ENCODE assay signal across 1 cellular context in the genomic region with DNA sequence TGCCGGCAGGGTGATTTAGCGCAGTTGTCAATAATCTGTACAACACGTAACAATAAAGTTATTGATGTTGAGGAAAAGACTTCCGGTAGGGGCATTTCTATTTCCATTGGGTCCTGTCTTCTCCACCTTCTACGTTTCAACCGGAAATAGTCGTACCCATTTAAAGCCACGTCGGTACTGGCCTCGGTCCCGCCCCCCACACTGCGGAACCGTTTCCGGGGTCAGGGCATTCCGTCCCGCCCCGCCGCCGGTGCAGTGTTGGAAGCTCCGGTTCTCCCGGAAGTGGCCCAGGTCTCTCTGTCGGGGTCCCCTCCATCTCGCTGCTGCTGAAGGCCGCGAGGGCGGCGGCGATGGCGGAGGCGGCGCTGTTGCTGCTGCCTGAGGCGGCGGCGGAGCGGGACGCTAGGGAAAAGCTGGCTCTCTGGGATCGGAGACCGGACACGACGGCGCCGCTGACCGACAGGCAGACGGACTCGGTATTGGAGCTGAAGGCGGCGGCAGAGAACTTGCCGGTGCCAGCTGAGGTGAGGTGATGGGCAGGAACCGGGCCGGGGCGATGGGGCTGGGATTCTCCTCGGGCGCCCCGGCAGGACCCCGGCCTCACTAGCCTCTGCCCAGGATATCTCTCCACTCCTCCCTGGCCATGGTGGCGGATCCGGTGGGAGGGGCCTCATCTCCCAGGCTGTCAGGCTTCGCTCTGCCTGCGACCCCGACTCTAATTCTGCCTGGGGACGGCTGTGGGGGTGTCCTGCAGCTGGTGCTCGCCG.
TF ChIP-seq lines count a peak whose summit lies in the region.

A gene with protein sequence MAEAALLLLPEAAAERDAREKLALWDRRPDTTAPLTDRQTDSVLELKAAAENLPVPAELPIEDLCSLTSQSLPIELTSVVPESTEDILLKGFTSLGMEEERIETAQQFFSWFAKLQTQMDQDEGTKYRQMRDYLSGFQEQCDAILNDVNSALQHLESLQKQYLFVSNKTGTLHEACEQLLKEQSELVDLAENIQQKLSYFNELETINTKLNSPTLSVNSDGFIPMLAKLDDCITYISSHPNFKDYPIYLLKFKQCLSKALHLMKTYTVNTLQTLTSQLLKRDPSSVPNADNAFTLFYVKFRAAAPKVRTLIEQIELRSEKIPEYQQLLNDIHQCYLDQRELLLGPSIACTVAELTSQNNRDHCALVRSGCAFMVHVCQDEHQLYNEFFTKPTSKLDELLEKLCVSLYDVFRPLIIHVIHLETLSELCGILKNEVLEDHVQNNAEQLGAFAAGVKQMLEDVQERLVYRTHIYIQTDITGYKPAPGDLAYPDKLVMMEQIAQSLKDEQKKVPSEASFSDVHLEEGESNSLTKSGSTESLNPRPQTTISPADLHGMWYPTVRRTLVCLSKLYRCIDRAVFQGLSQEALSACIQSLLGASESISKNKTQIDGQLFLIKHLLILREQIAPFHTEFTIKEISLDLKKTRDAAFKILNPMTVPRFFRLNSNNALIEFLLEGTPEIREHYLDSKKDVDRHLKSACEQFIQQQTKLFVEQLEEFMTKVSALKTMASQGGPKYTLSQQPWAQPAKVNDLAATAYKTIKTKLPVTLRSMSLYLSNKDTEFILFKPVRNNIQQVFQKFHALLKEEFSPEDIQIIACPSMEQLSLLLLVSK (plus strand): TSS at position 253 of the 767 bp plus-strand sequence. CDS start 98 bp downstream, at position 351.

TF ChIP-seq in K562, 482 proteins besides CTCF, POLR2A, EP300 and RAD21 (continued from another document and continues in another):
- TF ChIP-seq, protein P1, sequence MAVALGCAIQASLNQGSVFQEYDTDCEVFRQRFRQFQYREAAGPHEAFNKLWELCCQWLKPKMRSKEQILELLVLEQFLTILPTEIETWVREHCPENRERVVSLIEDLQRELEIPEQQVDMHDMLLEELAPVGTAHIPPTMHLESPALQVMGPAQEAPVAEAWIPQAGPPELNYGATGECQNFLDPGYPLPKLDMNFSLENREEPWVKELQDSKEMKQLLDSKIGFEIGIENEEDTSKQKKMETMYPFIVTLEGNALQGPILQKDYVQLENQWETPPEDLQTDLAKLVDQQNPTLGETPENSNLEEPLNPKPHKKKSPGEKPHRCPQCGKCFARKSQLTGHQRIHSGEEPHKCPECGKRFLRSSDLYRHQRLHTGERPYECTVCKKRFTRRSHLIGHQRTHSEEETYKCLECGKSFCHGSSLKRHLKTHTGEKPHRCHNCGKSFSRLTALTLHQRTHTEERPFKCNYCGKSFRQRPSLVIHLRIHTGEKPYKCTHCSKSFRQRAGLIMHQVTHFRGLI (CRISPR knock-in tag; IDR thresholded peaks at IDR 0.05) = no peak
- TF ChIP-seq GABPA (tag; conservative IDR thresholded peaks at IDR 0.05; ENCODE audit: low read depth) = peak; percentile 99
- peak; percentile 58; the same call in 1 of the 2 replicates for TF ChIP-seq CTBP1 (IDR thresholded peaks at IDR 0.05; ENCODE audit: borderline replicate concordance)
- no peak for TF ChIP-seq ZNF408 (CRISPR knock-in tag; IDR thresholded peaks at IDR 0.05; ENCODE audit: low read depth)
- TF ChIP-seq BRD9 (IDR thresholded peaks at IDR 0.05; ENCODE audit: low read depth, partially characterized antibody) = no peak
- TF ChIP-seq EP400 (IDR thresholded peaks at IDR 0.05) = peak; percentile 95
- TF ChIP-seq RBM15 (IDR thresholded peaks at IDR 0.05; ENCODE audit: insufficient read depth, low read length) = no peak
- TF ChIP-seq HOXB6 (CRISPR knock-in tag; IDR thresholded peaks at IDR 0.05; ENCODE audit: borderline replicate concordance) = no peak
- TF ChIP-seq NCOA4 (IDR thresholded peaks at IDR 0.05; ENCODE audit: partially characterized antibody) = no peak
- TF ChIP-seq SIX5 (IDR thresholded peaks at IDR 0.05; ENCODE audit: borderline replicate concordance in 1 of 2, insufficient read depth in 1 of 2, low read depth in 1 of 2, low read length in 2 of 2) = peak; percentile 36 to 43; a peak in 2 of 4 replicates
- TF ChIP-seq, protein P2, sequence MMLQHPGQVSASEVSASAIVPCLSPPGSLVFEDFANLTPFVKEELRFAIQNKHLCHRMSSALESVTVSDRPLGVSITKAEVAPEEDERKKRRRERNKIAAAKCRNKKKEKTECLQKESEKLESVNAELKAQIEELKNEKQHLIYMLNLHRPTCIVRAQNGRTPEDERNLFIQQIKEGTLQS (IDR thresholded peaks at IDR 0.05) = no peak
- TF ChIP-seq, protein P2 (CRISPR knock-in tag; conservative IDR thresholded peaks at IDR 0.05) = no peak
- TF ChIP-seq SAFB2 (IDR thresholded peaks at IDR 0.05; ENCODE audit: borderline replicate concordance, low read depth, low read length, severe bottlenecking) = no peak
- no peak for TF ChIP-seq CBX5 (IDR thresholded peaks at IDR 0.05; ENCODE audit: borderline replicate concordance, low read depth)
- no peak for TF ChIP-seq NFYB (IDR thresholded peaks at IDR 0.05; ENCODE audit: extremely low read depth, insufficient read length)
- no peak for TF ChIP-seq MIER1 (IDR thresholded peaks at IDR 0.05; ENCODE audit: low read depth)
- TF ChIP-seq DIDO1 (tag; IDR thresholded peaks at IDR 0.05; ENCODE audit: low read depth) = no peak
- no peak for TF ChIP-seq CEBPB (tag; IDR thresholded peaks at IDR 0.05)
- TF ChIP-seq XRCC5 (IDR thresholded peaks at IDR 0.05; ENCODE audit: low read depth, low read length) = no peak
- TF ChIP-seq DNMT1 (IDR thresholded peaks at IDR 0.05) = no peak
- TF ChIP-seq MYBL2 (IDR thresholded peaks at IDR 0.05; ENCODE audit: low read depth) = no peak
- TF ChIP-seq MYBL2 (CRISPR knock-in tag; IDR thresholded peaks at IDR 0.05; ENCODE audit: borderline replicate concordance) = no peak
- TF ChIP-seq ADNP (tag; IDR thresholded peaks at IDR 0.05) = no peak
- TF ChIP-seq, protein P3, sequence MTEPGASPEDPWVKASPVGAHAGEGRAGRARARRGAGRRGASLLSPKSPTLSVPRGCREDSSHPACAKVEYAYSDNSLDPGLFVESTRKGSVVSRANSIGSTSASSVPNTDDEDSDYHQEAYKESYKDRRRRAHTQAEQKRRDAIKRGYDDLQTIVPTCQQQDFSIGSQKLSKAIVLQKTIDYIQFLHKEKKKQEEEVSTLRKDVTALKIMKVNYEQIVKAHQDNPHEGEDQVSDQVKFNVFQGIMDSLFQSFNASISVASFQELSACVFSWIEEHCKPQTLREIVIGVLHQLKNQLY (CRISPR knock-in tag; conservative IDR thresholded peaks at IDR 0.05) = no peak
- no peak for TF ChIP-seq TSC22D4 (tag; IDR thresholded peaks at IDR 0.05)
- no peak for TF ChIP-seq STAT5A (IDR thresholded peaks at IDR 0.05; ENCODE audit: borderline replicate concordance, low read length)
- no peak for TF ChIP-seq TOE1 (IDR thresholded peaks at IDR 0.05; ENCODE audit: borderline replicate concordance)
- TF ChIP-seq TOE1 (CRISPR knock-in tag; IDR thresholded peaks at IDR 0.05; ENCODE audit: borderline replicate concordance, low read depth) = no peak
- TF ChIP-seq, protein P4, sequence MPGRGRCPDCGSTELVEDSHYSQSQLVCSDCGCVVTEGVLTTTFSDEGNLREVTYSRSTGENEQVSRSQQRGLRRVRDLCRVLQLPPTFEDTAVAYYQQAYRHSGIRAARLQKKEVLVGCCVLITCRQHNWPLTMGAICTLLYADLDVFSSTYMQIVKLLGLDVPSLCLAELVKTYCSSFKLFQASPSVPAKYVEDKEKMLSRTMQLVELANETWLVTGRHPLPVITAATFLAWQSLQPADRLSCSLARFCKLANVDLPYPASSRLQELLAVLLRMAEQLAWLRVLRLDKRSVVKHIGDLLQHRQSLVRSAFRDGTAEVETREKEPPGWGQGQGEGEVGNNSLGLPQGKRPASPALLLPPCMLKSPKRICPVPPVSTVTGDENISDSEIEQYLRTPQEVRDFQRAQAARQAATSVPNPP (IDR thresholded peaks at IDR 0.05; ENCODE audit: borderline replicate concordance, insufficient read depth, insufficient read length) = no peak
- TF ChIP-seq, protein P5, sequence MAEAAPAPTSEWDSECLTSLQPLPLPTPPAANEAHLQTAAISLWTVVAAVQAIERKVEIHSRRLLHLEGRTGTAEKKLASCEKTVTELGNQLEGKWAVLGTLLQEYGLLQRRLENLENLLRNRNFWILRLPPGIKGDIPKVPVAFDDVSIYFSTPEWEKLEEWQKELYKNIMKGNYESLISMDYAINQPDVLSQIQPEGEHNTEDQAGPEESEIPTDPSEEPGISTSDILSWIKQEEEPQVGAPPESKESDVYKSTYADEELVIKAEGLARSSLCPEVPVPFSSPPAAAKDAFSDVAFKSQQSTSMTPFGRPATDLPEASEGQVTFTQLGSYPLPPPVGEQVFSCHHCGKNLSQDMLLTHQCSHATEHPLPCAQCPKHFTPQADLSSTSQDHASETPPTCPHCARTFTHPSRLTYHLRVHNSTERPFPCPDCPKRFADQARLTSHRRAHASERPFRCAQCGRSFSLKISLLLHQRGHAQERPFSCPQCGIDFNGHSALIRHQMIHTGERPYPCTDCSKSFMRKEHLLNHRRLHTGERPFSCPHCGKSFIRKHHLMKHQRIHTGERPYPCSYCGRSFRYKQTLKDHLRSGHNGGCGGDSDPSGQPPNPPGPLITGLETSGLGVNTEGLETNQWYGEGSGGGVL (CRISPR knock-in tag; IDR thresholded peaks at IDR 0.05) = no peak
- no peak for TF ChIP-seq NBN (IDR thresholded peaks at IDR 0.05; ENCODE audit: low read depth)
- TF ChIP-seq KDM2B (CRISPR knock-in tag; IDR thresholded peaks at IDR 0.05) = no peak
- TF ChIP-seq, protein P6, sequence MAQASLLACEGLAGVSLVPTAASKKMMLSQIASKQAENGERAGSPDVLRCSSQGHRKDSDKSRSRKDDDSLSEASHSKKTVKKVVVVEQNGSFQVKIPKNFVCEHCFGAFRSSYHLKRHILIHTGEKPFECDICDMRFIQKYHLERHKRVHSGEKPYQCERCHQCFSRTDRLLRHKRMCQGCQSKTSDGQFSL (CRISPR knock-in tag; IDR thresholded peaks at IDR 0.05) = no peak
- TF ChIP-seq, protein P6 (tag; IDR thresholded peaks at IDR 0.05) = no peak
- no peak for TF ChIP-seq NR1H2 (CRISPR knock-in tag; IDR thresholded peaks at IDR 0.05)
- 0 out of 2 replicates have a peak, but pooled peaks have one; percentile 21 for TF ChIP-seq SMAD4 (CRISPR knock-in tag; conservative IDR thresholded peaks at IDR 0.05)
- no peak for TF ChIP-seq SMARCE1 (IDR thresholded peaks at IDR 0.05)
- TF ChIP-seq, protein P7, sequence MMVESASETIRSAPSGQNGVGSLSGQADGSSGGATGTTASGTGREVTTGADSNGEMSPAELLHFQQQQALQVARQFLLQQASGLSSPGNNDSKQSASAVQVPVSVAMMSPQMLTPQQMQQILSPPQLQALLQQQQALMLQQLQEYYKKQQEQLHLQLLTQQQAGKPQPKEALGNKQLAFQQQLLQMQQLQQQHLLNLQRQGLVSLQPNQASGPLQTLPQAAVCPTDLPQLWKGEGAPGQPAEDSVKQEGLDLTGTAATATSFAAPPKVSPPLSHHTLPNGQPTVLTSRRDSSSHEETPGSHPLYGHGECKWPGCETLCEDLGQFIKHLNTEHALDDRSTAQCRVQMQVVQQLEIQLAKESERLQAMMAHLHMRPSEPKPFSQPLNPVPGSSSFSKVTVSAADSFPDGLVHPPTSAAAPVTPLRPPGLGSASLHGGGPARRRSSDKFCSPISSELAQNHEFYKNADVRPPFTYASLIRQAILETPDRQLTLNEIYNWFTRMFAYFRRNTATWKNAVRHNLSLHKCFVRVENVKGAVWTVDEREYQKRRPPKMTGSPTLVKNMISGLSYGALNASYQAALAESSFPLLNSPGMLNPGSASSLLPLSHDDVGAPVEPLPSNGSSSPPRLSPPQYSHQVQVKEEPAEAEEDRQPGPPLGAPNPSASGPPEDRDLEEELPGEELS (CRISPR knock-in tag; IDR thresholded peaks at IDR 0.05; ENCODE audit: borderline replicate concordance) = no peak
- peak; percentile 37; the same call in 1 of the 2 replicates for TF ChIP-seq TAF7 (tag; IDR thresholded peaks at IDR 0.05)
- TF ChIP-seq DDX20 (tag; IDR thresholded peaks at IDR 0.05; ENCODE audit: low read depth) = no peak
- TF ChIP-seq RB1 (IDR thresholded peaks at IDR 0.05; ENCODE audit: low read depth) = peak; percentile 53; the same call in 1 of the 2 replicates
- peak; percentile 31 for TF ChIP-seq CHD1 (IDR thresholded peaks at IDR 0.05; ENCODE audit: low read length)
- TF ChIP-seq GABPB2 (CRISPR knock-in tag; conservative IDR thresholded peaks at IDR 0.05) = no peak
- TF ChIP-seq, protein P8, sequence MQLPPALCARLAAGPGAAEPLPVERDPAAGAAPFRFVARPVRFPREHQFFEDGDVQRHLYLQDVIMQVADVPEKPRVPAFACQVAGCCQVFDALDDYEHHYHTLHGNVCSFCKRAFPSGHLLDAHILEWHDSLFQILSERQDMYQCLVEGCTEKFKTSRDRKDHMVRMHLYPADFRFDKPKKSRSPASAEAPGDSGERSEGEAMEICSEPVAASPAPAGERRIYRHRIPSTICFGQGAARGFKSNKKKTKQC (CRISPR knock-in tag; IDR thresholded peaks at IDR 0.05) = no peak
- no peak for TF ChIP-seq ZNF41 (CRISPR knock-in tag; conservative IDR thresholded peaks at IDR 0.05)
- TF ChIP-seq TCF3 (CRISPR knock-in tag; IDR thresholded peaks at IDR 0.05) = no peak
- no peak for TF ChIP-seq CHD4 (IDR thresholded peaks at IDR 0.05; ENCODE audit: insufficient read depth, insufficient replicate concordance, low read depth, low read length, poor library complexity, severe bottlenecking)
- no peak for TF ChIP-seq ZNF134 (CRISPR knock-in tag; conservative IDR thresholded peaks at IDR 0.05)
- no peak for TF ChIP-seq SRSF3 (IDR thresholded peaks at IDR 0.05; ENCODE audit: insufficient read depth, low read length)
- no peak for TF ChIP-seq ZNF79 (CRISPR knock-in tag; IDR thresholded peaks at IDR 0.05; ENCODE audit: low read depth)
- TF ChIP-seq, protein P9, sequence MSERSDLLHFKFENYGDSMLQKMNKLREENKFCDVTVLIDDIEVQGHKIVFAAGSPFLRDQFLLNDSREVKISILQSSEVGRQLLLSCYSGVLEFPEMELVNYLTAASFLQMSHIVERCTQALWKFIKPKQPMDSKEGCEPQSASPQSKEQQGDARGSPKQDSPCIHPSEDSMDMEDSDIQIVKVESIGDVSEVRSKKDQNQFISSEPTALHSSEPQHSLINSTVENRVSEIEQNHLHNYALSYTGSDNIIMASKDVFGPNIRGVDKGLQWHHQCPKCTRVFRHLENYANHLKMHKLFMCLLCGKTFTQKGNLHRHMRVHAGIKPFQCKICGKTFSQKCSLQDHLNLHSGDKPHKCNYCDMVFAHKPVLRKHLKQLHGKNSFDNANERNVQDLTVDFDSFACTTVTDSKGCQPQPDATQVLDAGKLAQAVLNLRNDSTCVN (CRISPR knock-in tag; IDR thresholded peaks at IDR 0.05) = no peak
- peak in 2 of 3 experiments; percentile 24 to 38 for TF ChIP-seq YY1 (IDR thresholded peaks at IDR 0.05; ENCODE audit: borderline replicate concordance in 1 of 3, control insufficient read depth in 1 of 3, extremely low read depth in 1 of 3, insufficient read depth in 3 of 3, insufficient read length in 1 of 3, insufficient replicate concordance in 2 of 3, low read depth in 1 of 3, low read length in 2 of 3)
- no peak for TF ChIP-seq ZBED1 (IDR thresholded peaks at IDR 0.05)
- peak; percentile 44 for TF ChIP-seq CCNT2 (IDR thresholded peaks at IDR 0.05; ENCODE audit: borderline replicate concordance, extremely low read depth, insufficient read length, low read depth, low read length)
- no peak for TF ChIP-seq IRF2 (CRISPR knock-in tag; IDR thresholded peaks at IDR 0.05)
- TF ChIP-seq SIRT6 (IDR thresholded peaks at IDR 0.05; ENCODE audit: low read depth, low read length) = no peak
